In genomic region chr5:139422307-139422893, GRCh38 we compare ENCODE assay signal across 8 cellular contexts. TPM values are rescaled to one million over a fixed set of nuclear protein-coding genes. Genes with fewer than 3 reads are reported as not detected.
A peak's percentile ranks its signal among the peaks of the same experiment; 100 is the strongest.
DNase-seq lines count a peak whose midpoint lies in the region; ATAC-seq lines count a peak whose summit lies in the region.

No MANE protein-coding gene starts in this region.

- H3K27ac ChIP-seq in naive thymus-derived CD4-positive, alpha-beta T cell (ENCODE audit: low read depth, low read length): no peak overlapping the region

- no peaks in the 10 kb centered on the region for H3K27me3 Mint-ChIP-seq in naive thymus-derived CD4-positive, alpha-beta T cell

- H3K36me3 ChIP-seq in naive thymus-derived CD4-positive, alpha-beta T cell (ENCODE audit: control insufficient read depth in 2 of 3, insufficient read depth in 3 of 3, low read length in 3 of 3): peaks cover 0 to 16% (median 0%) of the 10 kb centered on the region in 3 experiments

- POLR2A ChIA-PET in naive thymus-derived CD4-positive, alpha-beta T cell (lab: Charles Lee): interaction anchor here (0.5 to 9.4 kb wide), 15 partner anchors 8 to 1344 kb away, joined by 3 to 102 read pairs (median 4); partner anchors contain the start of genes DNAJC18 and STING1

- intact Hi-C loops in naive thymus-derived CD4-positive, alpha-beta T cell (cut with micrococcal nuclease): loop anchor here (1.0 to 5.0 kb wide), 19 partner anchors 17 to 343 kb away; partner anchors contain the start of genes STING1 (in 2 of the 2), UBE2D2 (in 2 of the 2), DNAJC18 (in 1 of the 2) and SPATA24 (in 1 of the 2)

- H3K36me3 Mint-ChIP-seq in naive thymus-derived CD4-positive, alpha-beta T cell: peaks cover 0 to 43% (median 18%) of the 10 kb centered on the region in 5 donors

- peaks cover 3 to 4% of the 10 kb centered on the region in 2 donors for H3K4me1 ChIP-seq in naive thymus-derived CD4-positive, alpha-beta T cell (ENCODE audit: control insufficient read depth in 2 of 2, insufficient read depth in 2 of 2, low read length in 2 of 2)

- no peaks in the 10 kb centered on the region for H3K9me3 ChIP-seq in naive thymus-derived CD4-positive, alpha-beta T cell (ENCODE audit: control insufficient read depth in 2 of 3, low read length in 3 of 3)

- ATAC-seq in HG03066 (IDR thresholded peaks at IDR 0.05; ENCODE audit: low read depth, unreplicated experiment) (peak; percentile 78), esophagus mucosa (peak; percentile 81), HG02938 (IDR thresholded peaks at IDR 0.05; ENCODE audit: unreplicated experiment) (no peak)
- ATAC-seq in naive thymus-derived CD4-positive, alpha-beta T cell: peak; percentile 99

- no peaks in the 10 kb centered on the region for H3K9me3 Mint-ChIP-seq in naive thymus-derived CD4-positive, alpha-beta T cell

- CTCF ChIA-PET in naive thymus-derived CD4-positive, alpha-beta T cell (lab: Charles Lee): interaction anchor here (0.5 to 9.5 kb wide), 24 partner anchors 8 to 1504 kb away, joined by 3 to 310 read pairs (median 4); partner anchors contain the start of genes DNAJC18 and STING1

- peak overlapping the region in 2 of 10 donors; percentile 19 to 47 for H3K4me3 Mint-ChIP-seq in naive thymus-derived CD4-positive, alpha-beta T cell

- H3K27ac Mint-ChIP-seq in naive thymus-derived CD4-positive, alpha-beta T cell: peak overlapping the region in 6 of 9 donors; percentile 16 to 87 (median 74)

- no peaks in the 10 kb centered on the region for H3K27me3 ChIP-seq in naive thymus-derived CD4-positive, alpha-beta T cell (ENCODE audit: control insufficient read depth in 2 of 2, insufficient read depth in 2 of 2, low read length in 2 of 2)

- H3K4me1 Mint-ChIP-seq in naive thymus-derived CD4-positive, alpha-beta T cell: peaks cover 4 to 40% (median 6%) of the 10 kb centered on the region in 7 donors

- DNase-seq in activated T-cell treated with anti-CD3 and anti-CD28 coated beads for 1 hour (ENCODE audit: low read depth) (peak; percentile 29), NCI-H524 (lab: John Stamatoyannopoulos, UW) (peak; percentile 29 to 67)
- DNase-seq in activated T-cell treated with anti-CD3 and anti-CD28 coated beads, Interleukin-2, amount 50 U/mL, for 1 hour: no peak
- peak; percentile 45 to 68 for DNase-seq in activated CD4-positive, alpha-beta T cell treated with anti-CD3 and anti-CD28 coated beads for 4 hours
- peak in 7 of 9 donors; percentile 65 to 86 (median 75) for DNase-seq in naive thymus-derived CD4-positive, alpha-beta T cell

- H3K4me3 ChIP-seq in naive thymus-derived CD4-positive, alpha-beta T cell (ENCODE audit: low read length): no peak overlapping the region

RNA-seq across cellular contexts. Expression of gene DNAJC18, which starts 16.9 kb away (rescaled TPM):
- total RNA-seq in esophagus mucosa: 2.2 TPM
- total RNA-seq in naive thymus-derived CD4-positive, alpha-beta T cell: 1 to 10 TPM; 2.2 to 9.7 (median 4.9) TPM
- 1 to 10 TPM; 3.8 to 6.8 TPM for polyA plus RNA-seq in naive thymus-derived CD4-positive, alpha-beta T cell

RNA-seq across cellular contexts. Expression of gene SPATA24, which starts 18.5 kb away (rescaled TPM):
- 3.7 TPM for total RNA-seq in esophagus mucosa
- total RNA-seq in naive thymus-derived CD4-positive, alpha-beta T cell: 1 to 10 TPM; 4.4 to 7.6 (median 5.8) TPM
- polyA plus RNA-seq in naive thymus-derived CD4-positive, alpha-beta T cell: 1 to 10 TPM; 4.6 to 6.6 TPM

RNA-seq across cellular contexts. Expression of gene PROB1, which starts 27.5 kb away (rescaled TPM):
- total RNA-seq in esophagus mucosa: 1.9 TPM
- 1 to 10 TPM in 2 of 5 experiments, under 1 TPM in 3; 0.58 to 4.9 (median 0.97) TPM for total RNA-seq in naive thymus-derived CD4-positive, alpha-beta T cell
- under 1 TPM in 1 of 2 donors, not detected in 1; 0.26 TPM for polyA plus RNA-seq in naive thymus-derived CD4-positive, alpha-beta T cell

RNA-seq across cellular contexts. Expression of gene MZB1, which starts 32.7 kb away (rescaled TPM):
- total RNA-seq in esophagus mucosa: 3.3 TPM
- total RNA-seq in naive thymus-derived CD4-positive, alpha-beta T cell: 10 to 100 TPM in 3 of 5 experiments, under 1 TPM in 2; 0.60 to 70.6 (median 12.8) TPM
- under 1 TPM; 0.25 to 0.80 TPM for polyA plus RNA-seq in naive thymus-derived CD4-positive, alpha-beta T cell

RNA-seq across cellular contexts. Expression of gene SLC23A1, which starts 39.3 kb away (rescaled TPM):
- total RNA-seq in esophagus mucosa: 0.28 TPM
- total RNA-seq in naive thymus-derived CD4-positive, alpha-beta T cell: 1 to 10 TPM in 1 of 5 experiments, not detected in 4; 4.7 TPM
- polyA plus RNA-seq in naive thymus-derived CD4-positive, alpha-beta T cell: not detected
